23 cellular contexts compared by ENCODE assay signal in genomic region chr7:64102656-64103400, GRCh38. TPM values are rescaled to one million over a fixed set of nuclear protein-coding genes. Genes with fewer than 3 reads are reported as not detected.
"Had no signal": no experiment of that assay in that cellular context is flagged by ENCODE, and none has a peak within 500 bp of the region (broad histone marks: within the 10 kb centered on the region; RNA-seq: fewer than 3 reads in every experiment).

No MANE protein-coding gene starts in this region.

- DNase-seq: central memory CD4-positive, alpha-beta T cell; colonic mucosa; dermis blood vessel endothelial cell; effector memory CD4-positive, alpha-beta T cell; erythroblast; esophagus squamous epithelium; foreskin melanocyte; glutamatergic neuron; hypothalamus; left ventricle myocardium superior; lower lobe of right lung; natural killer cell; occipital lobe; stimulated activated CD4-positive, alpha-beta T cell treated with anti-CD3 and anti-CD28 coated beads, Interleukin-4, amount 100 ng/mL, for 4 hours; stimulated activated naive CD8-positive, alpha-beta T cell treated with anti-CD3 and anti-CD28 coated beads, Interleukin-15, Interleukin-2, amounts not matched to agents 100 U/mL and 50 U/mL, for 24 hours; substantia nigra had no signal

- ATAC-seq: left ventricle myocardium superior; natural killer cell; pancreas; sciatic nerve; stimulated activated memory B cell treated with anti-CD40 and anti-IgM and Interleukin-4, amounts not matched to agents 10 μg/mL and 1 μg/mL and 100 μg/mL, for 72 hours had no signal

- H3K4me3 ChIP-seq: colonic mucosa, esophagus squamous epithelium, lower lobe of right lung, pancreas, thoracic aorta, tibial nerve had no signal

- H3K27ac ChIP-seq: colonic mucosa, esophagus squamous epithelium, lower lobe of right lung, pancreas, thoracic aorta, tibial nerve had no signal

- H3K36me3 ChIP-seq: colonic mucosa, esophagus squamous epithelium, lower lobe of right lung, pancreas, thoracic aorta, tibial nerve had no signal

- H3K27me3 ChIP-seq: colonic mucosa, esophagus squamous epithelium, pancreas, tibial nerve had no signal

- H3K4me1 ChIP-seq: colonic mucosa, esophagus squamous epithelium, lower lobe of right lung, pancreas, tibial nerve had no signal

- H3K9me3 ChIP-seq: colonic mucosa, pancreas had no signal

RNA-seq across cellular contexts. Expression of gene ZNF727, which starts 57.6 kb away (rescaled TPM):
- total RNA-seq: progenitor cell of endocrine pancreas had no signal
- polyA plus RNA-seq: neural cell had no signal
